Comparison of ENCODE assay signal across 8 cellular contexts in the genomic region with DNA sequence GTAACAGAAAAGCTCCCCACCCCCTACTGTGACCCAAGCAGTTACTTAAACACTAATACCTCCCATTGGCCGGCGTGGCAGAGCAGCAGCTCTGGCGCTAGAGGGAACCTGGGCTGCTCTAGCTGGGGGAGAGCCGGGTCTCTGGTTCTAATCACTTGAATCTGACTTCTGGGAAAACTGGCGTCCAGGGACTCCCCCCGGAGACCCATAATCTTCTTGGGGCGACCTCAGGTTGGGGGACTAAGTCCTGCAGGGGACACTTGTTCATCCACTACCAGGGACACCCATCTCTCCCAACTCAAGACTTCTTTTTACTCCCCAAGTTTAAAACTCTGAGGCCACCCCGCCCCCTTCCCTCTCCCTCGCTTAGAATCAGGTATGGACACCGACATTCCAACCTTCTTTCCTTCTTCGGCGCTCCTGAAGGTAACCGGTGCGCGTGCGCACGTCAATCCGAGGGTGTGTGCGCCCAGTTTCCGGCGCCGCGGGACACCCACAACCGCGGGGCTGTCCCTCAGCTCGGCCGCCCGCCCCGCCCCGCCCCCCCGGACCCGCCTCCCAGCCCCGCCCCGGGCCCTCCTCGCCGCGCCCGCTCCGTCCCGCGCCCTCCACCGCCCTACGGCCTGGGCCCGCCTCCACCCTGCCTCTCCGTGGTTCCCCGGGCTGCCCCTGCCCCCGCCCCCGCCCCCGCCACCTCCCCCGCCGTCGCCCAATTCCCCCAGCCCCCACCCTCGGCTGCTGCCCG. TPM values are rescaled to one million over a fixed set of nuclear protein-coding genes. Genes with fewer than 3 reads are reported as not detected.
DNase-seq lines count a peak whose midpoint lies in the region; ATAC-seq and TF ChIP-seq lines count a peak whose summit lies in the region.

Gene ERICH2, plus strand, starts transcription at position 75 of the 745 bp plus-strand sequence. Its CDS starts 304 bp downstream, at position 379.

- H3K9me3 ChIP-seq in SJSA1 (replicated peaks) (no peaks in the 10 kb centered on the region), suprapubic skin (no peaks in the 10 kb centered on the region)

- TF ChIP-seq POLR2A in suprapubic skin (IDR thresholded peaks at IDR 0.05): no peak

- DNase-seq in DMS153 (lab: John Stamatoyannopoulos, UW) (peak; percentile 77), LNCaP clone FGC (ENCODE audit: low read depth) (peak; percentile 40), SJSA1 (ENCODE audit: low read depth in 1 of 2, low spot score in 2 of 2) (peak; percentile 73 to 77), globus pallidus (ENCODE audit: low spot score) (peak; percentile 70), occipital lobe (lab: John Stamatoyannopoulos, UW) (peak; percentile 77), suprapubic skin (ENCODE audit: low spot score in 2 of 2) (peak; percentile 83 to 85)
- DNase-seq in activated naive CD4-positive, alpha-beta T cell treated with Interleukin-2 at 50 U/mL for 16 hours: peak; percentile 65

- H3K4me1 ChIP-seq in SJSA1 (replicated peaks): peaks cover 11% of the 10 kb centered on the region; the same call in 1 of the 2 replicates
- peaks cover 19% of the 10 kb centered on the region for H3K4me1 ChIP-seq in suprapubic skin

- H3K36me3 ChIP-seq in SJSA1: no peaks in the 10 kb centered on the region
- no peaks in the 10 kb centered on the region for H3K36me3 ChIP-seq in suprapubic skin

- no peak for TF ChIP-seq EP300 in suprapubic skin (IDR thresholded peaks at IDR 0.05)

- H3K4me3 ChIP-seq in LNCaP clone FGC (ENCODE audit: low read depth, low read length): peak within 1 kb of the TSS; percentile 55
- peak within 1 kb of the TSS; percentile 52 for H3K4me3 ChIP-seq in SJSA1
- H3K4me3 ChIP-seq in suprapubic skin: peak within 1 kb of the TSS; percentile 66

- H3K27ac ChIP-seq in SJSA1 (0 out of 2 replicates have a peak within 1 kb of the TSS, but pooled peaks have one; percentile 2), suprapubic skin (peak within 1 kb of the TSS; percentile 50)

- H3K27me3 ChIP-seq in SJSA1 (replicated peaks) (peaks cover 16% of the 10 kb centered on the region), suprapubic skin (no peaks in the 10 kb centered on the region)

- TF ChIP-seq CTCF in LNCaP clone FGC (IDR thresholded peaks at IDR 0.05; ENCODE audit: control insufficient read depth, extremely low read depth, insufficient read depth): peak; percentile 25; the same call in 1 of the 2 replicates
- no peak for TF ChIP-seq CTCF in suprapubic skin (IDR thresholded peaks at IDR 0.05)

- peak; percentile 83 for ATAC-seq in GM21825 (IDR thresholded peaks at IDR 0.05; ENCODE audit: unreplicated experiment)

- WGBS in suprapubic skin: 0% methylated on average over 10 of the region's 54 CpGs

RNA-seq across cellular contexts. Expression of gene ERICH2, which starts in this region (rescaled TPM):
- total RNA-seq in SJSA1 (2014; rRNA removed; shearing (Covaris generic)): not detected in 2 replicates
- total RNA-seq in occipital lobe (not detected), suprapubic skin (not detected)

Comparison
In these comparisons a context has a peak if more than half of its experiments do, and no peak if none do; other contexts are left out.
1. Peak in every context shown above with its lines: DNase-seq, ATAC-seq, H3K4me3 ChIP-seq and H3K27ac ChIP-seq.
2. Peak in DNase-seq, H3K4me3 ChIP-seq and H3K27ac ChIP-seq in SJSA1; RNA of the gene not detected or under 1 TPM.
3. Peak in DNase-seq in occipital lobe; RNA of the gene not detected or under 1 TPM.
4. Peak in DNase-seq, H3K4me3 ChIP-seq and H3K27ac ChIP-seq in suprapubic skin; RNA of the gene not detected or under 1 TPM.